In the genomic region with DNA sequence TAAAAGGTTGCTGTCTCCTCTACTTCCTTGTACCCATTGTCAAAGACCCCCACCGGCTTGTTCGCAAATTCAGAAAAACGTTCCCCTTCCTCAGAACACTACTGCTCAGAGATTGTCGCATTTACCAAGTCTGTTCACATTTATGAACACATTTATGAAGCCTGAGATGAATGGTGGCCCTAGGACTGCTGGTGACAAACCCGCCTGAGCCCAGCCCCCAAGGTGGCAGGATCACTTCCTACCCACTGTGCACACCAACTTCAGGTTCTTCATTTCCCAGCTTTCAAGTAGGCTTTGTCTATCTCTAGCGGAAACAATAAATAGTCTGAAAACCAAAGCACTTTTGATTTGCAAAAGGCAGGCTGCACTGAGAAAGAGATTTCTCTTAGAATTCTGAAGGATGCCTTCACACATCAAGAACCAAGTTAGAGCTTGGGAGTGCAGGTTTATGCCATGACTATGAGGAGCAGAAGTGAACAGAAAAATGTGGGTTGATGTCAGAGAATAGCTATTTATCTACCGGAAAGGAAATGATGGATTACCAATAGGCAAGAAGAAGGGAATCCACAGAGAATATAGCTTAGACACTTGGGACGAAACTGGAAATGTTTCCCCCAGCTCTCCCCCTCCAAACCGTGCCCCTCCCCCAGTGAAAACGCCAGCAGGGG, we compare ENCODE assay signal across 12 cellular contexts.
DNase-seq lines count a peak whose midpoint lies in the region; ATAC-seq lines count a peak whose summit lies in the region.
"Had no signal": no experiment of that assay in that cellular context is flagged by ENCODE, and none has a peak within 500 bp of the region (broad histone marks: within the 10 kb centered on the region; RNA-seq: fewer than 3 reads in every experiment).

No MANE protein-coding gene starts in this region.

- CTCF ChIA-PET in CD4-positive, alpha-beta memory T cell (lab: Charles Lee; ENCODE audit: partially characterized antibody): interaction anchor here (0.8 to 1.3 kb wide), 3 partner anchors 32 to 156 kb away, joined by 3 to 6 read pairs (median 4); no protein-coding TSS in a partner anchor

- peaks cover 34 to 49% (median 43%) of the 10 kb centered on the region in 4 donors for H3K4me1 Mint-ChIP-seq in CD4-positive, alpha-beta memory T cell
- peaks cover 61% of the 10 kb centered on the region for H3K4me1 Mint-ChIP-seq in activated naive CD8-positive, alpha-beta T cell (ENCODE audit: low read depth)
- H3K4me1 Mint-ChIP-seq in naive thymus-derived CD8-positive, alpha-beta T cell: peaks cover 41 to 60% (median 51%) of the 10 kb centered on the region in 4 donors

- no peak overlapping the region for H3K4me3 ChIP-seq in CD4-positive, alpha-beta memory T cell (ENCODE audit: low read length in 2 of 2)
- no peak overlapping the region for H3K4me3 ChIP-seq in Jurkat, Clone E6-1 (ENCODE audit: low read length)
- H3K4me3 ChIP-seq: K562, testis had no signal

- DNase-seq in CD4-positive, alpha-beta memory T cell: no peak
- peak; percentile 22 for DNase-seq in Jurkat, Clone E6-1 (ENCODE audit: low read depth, low spot score)
- peak in 3 of 10 donors; percentile 6 to 55 (median 44) for DNase-seq in naive thymus-derived CD8-positive, alpha-beta T cell
- DNase-seq in NCI-H1105 treated with DMSO at 0.1 percent for 48 hours (lab: John Stamatoyannopoulos, UW) (no peak), amniotic stem cell (lab: John Stamatoyannopoulos, UW) (no peak), NCI-H748 treated with DMSO at 0.1 percent for 48 hours (lab: John Stamatoyannopoulos, UW) (no peak)
- DNase-seq: kidney, NCI-H187 treated with DMSO at 0.1 percent for 48 hours, testis had no signal

- H3K27ac ChIP-seq in CD4-positive, alpha-beta memory T cell (ENCODE audit: low read depth, low read length): no peak overlapping the region
- H3K27ac ChIP-seq: testis had no signal

- no peaks in the 10 kb centered on the region for H3K36me3 ChIP-seq in CD4-positive, alpha-beta memory T cell (ENCODE audit: insufficient read depth, low read length)

- H3K4me3 Mint-ChIP-seq in CD4-positive, alpha-beta memory T cell: peak overlapping the region; percentile 26 to 92 (median 82)
- peak overlapping the region; percentile 74 for H3K4me3 Mint-ChIP-seq in activated naive CD8-positive, alpha-beta T cell
- H3K4me3 Mint-ChIP-seq in naive thymus-derived CD8-positive, alpha-beta T cell: peak overlapping the region; percentile 49 to 88 (median 68)

- peak overlapping the region; percentile 85 to 99 (median 92) for H3K27ac Mint-ChIP-seq in CD4-positive, alpha-beta memory T cell
- peak overlapping the region; percentile 94 for H3K27ac Mint-ChIP-seq in activated naive CD8-positive, alpha-beta T cell
- peak overlapping the region; percentile 10 to 91 (median 78) for H3K27ac Mint-ChIP-seq in naive thymus-derived CD8-positive, alpha-beta T cell

- intact Hi-C loops in CD4-positive, alpha-beta memory T cell (cut with micrococcal nuclease): loop anchor here (2.0 to 5.0 kb wide), 3 partner anchors 34 to 331 kb away; no protein-coding TSS in a partner anchor

- POLR2A ChIA-PET in CD4-positive, alpha-beta memory T cell (lab: Charles Lee; ENCODE audit: partially characterized antibody): interaction anchor here (0.6 to 4.0 kb wide), 8 partner anchors 11 to 328 kb away, joined by 3 to 18 read pairs (median 3); no protein-coding TSS in a partner anchor
- POLR2A ChIA-PET in naive thymus-derived CD8-positive, alpha-beta T cell (lab: Charles Lee): interaction anchor here (0.6 to 1.4 kb wide), 5 partner anchors 12 to 244 kb away, joined by 3 to 4 read pairs (median 3); no protein-coding TSS in a partner anchor

- no peaks in the 10 kb centered on the region for H3K27me3 Mint-ChIP-seq in CD4-positive, alpha-beta memory T cell
- H3K27me3 Mint-ChIP-seq in activated naive CD8-positive, alpha-beta T cell: no peaks in the 10 kb centered on the region
- no peaks in the 10 kb centered on the region for H3K27me3 Mint-ChIP-seq in naive thymus-derived CD8-positive, alpha-beta T cell

- H3K27me3 ChIP-seq in CD4-positive, alpha-beta memory T cell (ENCODE audit: insufficient read depth, low read length): no peaks in the 10 kb centered on the region
- H3K27me3 ChIP-seq: testis had no signal

- no peaks in the 10 kb centered on the region for H3K36me3 Mint-ChIP-seq in CD4-positive, alpha-beta memory T cell
- H3K36me3 Mint-ChIP-seq in activated naive CD8-positive, alpha-beta T cell: peaks cover 3% of the 10 kb centered on the region
- H3K36me3 Mint-ChIP-seq in naive thymus-derived CD8-positive, alpha-beta T cell: no peaks in the 10 kb centered on the region

- H3K9me3 ChIP-seq in CD4-positive, alpha-beta memory T cell (ENCODE audit: control insufficient read depth in 1 of 2, low read length in 2 of 2): no peaks in the 10 kb centered on the region
- H3K9me3 ChIP-seq: testis had no signal

- no peaks in the 10 kb centered on the region for H3K9me3 Mint-ChIP-seq in CD4-positive, alpha-beta memory T cell
- no peaks in the 10 kb centered on the region for H3K9me3 Mint-ChIP-seq in activated naive CD8-positive, alpha-beta T cell (ENCODE audit: low read depth)
- H3K9me3 Mint-ChIP-seq in naive thymus-derived CD8-positive, alpha-beta T cell: no peaks in the 10 kb centered on the region

- peaks cover 49% of the 10 kb centered on the region for H3K4me1 ChIP-seq in CD4-positive, alpha-beta memory T cell (ENCODE audit: insufficient read depth, low read length)

- ATAC-seq in naive thymus-derived CD8-positive, alpha-beta T cell: peak; percentile 64 to 76
- ATAC-seq in GM18907 (IDR thresholded peaks at IDR 0.05; ENCODE audit: unreplicated experiment): no peak
- ATAC-seq: K562 had no signal
